8 cellular contexts compared by ENCODE assay signal in the genomic region with DNA sequence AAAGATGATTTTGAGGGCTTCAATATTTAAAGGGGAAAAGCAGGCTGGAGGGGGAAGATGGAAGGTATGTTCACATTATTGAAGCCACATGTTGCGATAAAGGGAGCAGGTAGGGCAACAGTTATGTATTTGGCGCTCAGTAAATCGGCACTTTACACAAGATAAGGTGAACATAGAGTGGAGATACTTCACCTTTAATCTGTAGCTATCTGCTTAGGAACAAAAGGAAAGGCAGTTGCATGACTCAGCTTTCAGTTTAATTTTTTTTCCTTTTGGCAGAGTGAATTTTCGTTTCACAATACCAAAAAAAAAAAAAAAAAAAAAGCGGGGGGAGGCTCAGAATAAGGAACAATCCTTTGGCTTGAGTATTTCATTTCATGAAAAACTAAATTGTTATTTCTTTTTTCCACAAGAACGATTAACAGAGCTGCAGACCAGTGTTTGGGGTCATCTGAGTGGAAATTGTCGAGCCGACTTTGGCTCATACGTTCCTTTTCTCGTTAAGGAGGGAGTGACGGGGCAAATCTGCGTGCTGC. TPM values are rescaled to one million over a fixed set of nuclear protein-coding genes. Genes with fewer than 3 reads are reported as not detected.
DNase-seq lines count a peak whose midpoint lies in the region; ATAC-seq, FAIRE-seq and TF ChIP-seq lines count a peak whose summit lies in the region.

No MANE protein-coding gene starts in this region.

- H3K9me3 ChIP-seq in parathyroid adenoma (ENCODE audit: control insufficient read depth, low read length) = no peaks in the 10 kb centered on the region

- no peaks in the 10 kb centered on the region for H3K27me3 Mint-ChIP-seq in T-cell

- H3K27me3 ChIP-seq in parathyroid adenoma (ENCODE audit: control insufficient read depth, insufficient read depth, low read length) = no peaks in the 10 kb centered on the region

- ATAC-seq in T-cell (replicated peaks in 1 of 4) (no peak), GM19328 (IDR thresholded peaks at IDR 0.05; ENCODE audit: unreplicated experiment) (no peak)

- peak; percentile 84 for FAIRE-seq in GM19239 (lab: Jason Lieb, UNC)

- H3K4me1 Mint-ChIP-seq in T-cell = peaks cover 43 to 48% (median 45%) of the 10 kb centered on the region in 3 donors

- H3K79me2 ChIP-seq in parathyroid adenoma = peaks cover 25% of the 10 kb centered on the region

- CTCF ChIA-PET in T-cell (lab: Charles Lee) = interaction anchor here (0.6 to 1.2 kb wide), 4 partner anchors 27 to 1477 kb away, joined by 3 to 9 read pairs (median 3); no protein-coding TSS in a partner anchor

- H3K4me1 ChIP-seq in parathyroid adenoma = peaks cover 3% of the 10 kb centered on the region

- no peaks in the 10 kb centered on the region for H3K36me3 ChIP-seq in parathyroid adenoma (ENCODE audit: control insufficient read depth, insufficient read depth, low read length)

- H3K9ac ChIP-seq in parathyroid adenoma = peak overlapping the region; percentile 38

- H3K36me3 Mint-ChIP-seq in T-cell = peaks cover 21% of the 10 kb centered on the region

- POLR2A ChIA-PET in T-cell (lab: Charles Lee) = interaction anchor here (0.6 to 1.0 kb wide), 7 partner anchors 33 to 1046 kb away, joined by 3 to 9 read pairs (median 4); a partner anchor contains a TSS

- TF ChIP-seq CTCF in fibroblast of mammary gland (conservative IDR thresholded peaks at IDR 0.05; ENCODE audit: control insufficient read depth, insufficient read depth, low read depth, low read length) = no peak
- no peak for TF ChIP-seq CTCF in parathyroid adenoma (IDR thresholded peaks at IDR 0.05)

- H3K4me3 ChIP-seq in fibroblast of mammary gland (ENCODE audit: control insufficient read depth, low read depth, low read length) (peak overlapping the region; percentile 70), parathyroid adenoma (ENCODE audit: low read depth, low read length) (peak overlapping the region; percentile 81)

- H2AFZ ChIP-seq in parathyroid adenoma = peak overlapping the region; percentile 97

- peaks cover 14 to 16% (median 14%) of the 10 kb centered on the region in 3 donors for H3K9me3 Mint-ChIP-seq in T-cell

- peak overlapping the region; percentile 95 for H3K27ac ChIP-seq in parathyroid adenoma

- peak overlapping the region; percentile 96 to 98 for H3K27ac Mint-ChIP-seq in T-cell

- H3K4me2 ChIP-seq in parathyroid adenoma (ENCODE audit: low read length) = peak overlapping the region; percentile 100

- peak overlapping the region; percentile 86 to 91 (median 89) for H3K4me3 Mint-ChIP-seq in T-cell

- peak; percentile 9 for DNase-seq in AG08395 (ENCODE audit: low spot score)
- no peak for DNase-seq in GM19239 (ENCODE audit: insufficient read length, low spot score)
- no peak for DNase-seq in T-cell
- DNase-seq in fibroblast of mammary gland (ENCODE audit: low read depth) = peak; percentile 66
- DNase-seq in cerebellar nuclear complex (lab: John Stamatoyannopoulos, UW) = no peak
- no peak for DNase-seq in COLO829 (ENCODE audit: low spot score)

RNA-seq across cellular contexts. Expression of a gene that starts 1.1 kb away (rescaled TPM):
- 10 to 100 TPM; 39.7 to 85.9 (median 65.0) TPM for total RNA-seq in T-cell

Comparison
In these comparisons a context has a peak if more than half of its experiments do, and no peak if none do; other contexts are left out.
1. DNase-seq: peak in AG08395 (single experiment) and fibroblast of mammary gland (single experiment); none in GM19239 (single experiment), T-cell (0 of 34), cerebellar nuclear complex (0 of 2) and COLO829 (single experiment).